7 cellular contexts compared by ENCODE assay signal in the genomic region with DNA sequence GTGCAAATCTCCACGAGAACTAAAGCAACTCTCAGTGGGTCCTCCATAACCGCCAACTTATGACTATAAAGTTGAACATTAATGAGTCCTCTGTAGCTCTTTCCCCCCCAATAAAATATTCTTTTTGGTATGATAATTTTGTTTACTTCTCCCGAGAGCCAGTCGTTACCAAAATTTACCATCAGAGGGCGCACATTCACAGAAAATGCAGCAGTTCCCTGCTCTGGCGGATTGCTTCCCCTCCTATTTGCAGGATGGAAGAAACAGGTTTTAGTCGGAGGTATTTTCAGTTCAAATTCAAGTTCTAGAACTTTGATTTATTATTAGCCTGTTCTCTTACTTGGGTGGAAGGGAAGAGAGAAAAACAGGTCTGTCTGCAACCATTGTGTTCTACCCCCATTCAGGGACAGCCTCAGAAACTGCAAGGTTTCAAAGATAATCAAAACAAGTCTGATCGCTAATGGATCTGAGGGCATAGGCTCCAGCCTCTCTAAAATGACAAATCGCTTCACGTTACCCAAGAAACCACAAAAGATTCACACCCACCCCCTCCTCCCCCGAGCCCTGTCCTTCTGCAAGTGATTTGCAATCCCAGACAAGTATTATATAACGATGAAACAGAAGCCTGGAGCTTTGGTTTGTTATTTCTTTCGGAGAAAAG.
DNase-seq lines count a peak whose midpoint lies in the region; ATAC-seq and TF ChIP-seq lines count a peak whose summit lies in the region.

No MANE protein-coding gene starts in this region.

- DNase-seq in Karpas-422 (peak; percentile 87), RPMI8226 (peak; percentile 54), germinal center (ENCODE audit: low spot score) (peak; percentile 15)
- peak; percentile 41 for DNase-seq in activated gamma-delta T cell treated with anti-CD3 and anti-CD28 coated beads, Interleukin-2, amount 50 U/mL, for 16 hours (ENCODE audit: low read depth)

- ATAC-seq in HG02571 (IDR thresholded peaks at IDR 0.05; ENCODE audit: unreplicated experiment), result no peak

- H3K9me3 ChIP-seq in Karpas-422 (ENCODE audit: low read length) (no peaks in the 10 kb centered on the region), parathyroid adenoma (ENCODE audit: control insufficient read depth, low read length) (no peaks in the 10 kb centered on the region)

- H3K4me1 ChIP-seq in Karpas-422 (ENCODE audit: low read length), result no peaks in the 10 kb centered on the region
- no peaks in the 10 kb centered on the region for H3K4me1 ChIP-seq in parathyroid adenoma

- no peak overlapping the region for H2AFZ ChIP-seq in Karpas-422 (ENCODE audit: low read length)
- H2AFZ ChIP-seq in parathyroid adenoma, result peak overlapping the region; percentile 39

- H3K4me3 ChIP-seq in Karpas-422 (ENCODE audit: low read length) (no peak overlapping the region), parathyroid adenoma (ENCODE audit: low read depth, low read length) (no peak overlapping the region)

- H3K9ac ChIP-seq in Karpas-422 (ENCODE audit: low read length), result no peak overlapping the region
- no peak overlapping the region for H3K9ac ChIP-seq in parathyroid adenoma

- no peaks in the 10 kb centered on the region for H4K20me1 ChIP-seq in Karpas-422 (ENCODE audit: insufficient read depth, low read depth, low read length)

- H3K79me2 ChIP-seq in Karpas-422 (ENCODE audit: low read length) (no peaks in the 10 kb centered on the region), parathyroid adenoma (no peaks in the 10 kb centered on the region)

- H3K4me2 ChIP-seq in Karpas-422 (ENCODE audit: low read depth, low read length, poor library complexity, severe bottlenecking), result no peak overlapping the region
- peak overlapping the region; percentile 11 for H3K4me2 ChIP-seq in parathyroid adenoma (ENCODE audit: low read length)

- no peaks in the 10 kb centered on the region for H3K9me2 ChIP-seq in Karpas-422 (replicated peaks; ENCODE audit: insufficient read depth, low read length)

- H3K27ac ChIP-seq in Karpas-422 (ENCODE audit: low read length), result no peak overlapping the region
- no peak overlapping the region for H3K27ac ChIP-seq in parathyroid adenoma

- H3K27me3 ChIP-seq in Karpas-422 (ENCODE audit: low read length) (no peaks in the 10 kb centered on the region), parathyroid adenoma (ENCODE audit: control insufficient read depth, insufficient read depth, low read length) (no peaks in the 10 kb centered on the region)

- TF ChIP-seq CTCF in GM12873 (IDR thresholded peaks at IDR 0.05; ENCODE audit: insufficient read depth, low read depth, low read length, missing control alignments), result peak; percentile 69
- TF ChIP-seq CTCF in parathyroid adenoma (IDR thresholded peaks at IDR 0.05), result peak; percentile 60

- no peaks in the 10 kb centered on the region for H3K36me3 ChIP-seq in Karpas-422 (ENCODE audit: insufficient read depth, low read length)
- H3K36me3 ChIP-seq in parathyroid adenoma (ENCODE audit: control insufficient read depth, insufficient read depth, low read length), result no peaks in the 10 kb centered on the region

Comparison
In these comparisons a context has a peak if more than half of its experiments do, and no peak if none do; other contexts are left out.
1. DNase-seq: peak in every context shown above with its lines; median percentile 87 in Karpas-422; 54 in RPMI8226; 41 in activated gamma-delta T cell treated with anti-CD3 and anti-CD28 coated beads, Interleukin-2, amount 50 U/mL, for 16 hours; 15 in germinal center.